8 cellular contexts compared by ENCODE assay signal in genomic region chr2:172461591-172462392, GRCh38. TPM values are rescaled to one million over a fixed set of nuclear protein-coding genes. Genes with fewer than 3 reads are reported as not detected.
DNase-seq lines count a peak whose midpoint lies in the region; ATAC-seq and TF ChIP-seq lines count a peak whose summit lies in the region.

No MANE protein-coding gene starts in this region.

- H3K4me1 Mint-ChIP-seq in T-helper 17 cell = peaks cover 78% of the 10 kb centered on the region

- DNase-seq in DMS79 treated with DMSO at 0.1 percent for 48 hours (lab: John Stamatoyannopoulos, UW) (peak; percentile 36), DMS79 (lab: John Stamatoyannopoulos, UW) (no peak), MV-4-11 (lab: John Stamatoyannopoulos, UW) (peak; percentile 20), T-helper 17 cell (peak; percentile 67 to 70 (median 67)), adrenal gland (peak; percentile 23 to 75 (median 52)), iPS DF 6.9 (ENCODE audit: low read depth, low spot score) (peak; percentile 58)
- DNase-seq in stimulated activated CD4-positive, alpha-beta T cell treated with anti-CD3 and anti-CD28 coated beads, Interleukin-12 subunit alpha, Interleukin-12 subunit beta, amount 100 ng/mL, for 48 hours (ENCODE audit: low read depth in 2 of 3, low spot score in 1 of 3) = peak; percentile 44 to 72 (median 68)

- ATAC-seq in T-helper 17 cell (peak; percentile 65), GM18858 (IDR thresholded peaks at IDR 0.05; ENCODE audit: unreplicated experiment) (no peak)

- peak; percentile 53 to 80 (median 77) for TF ChIP-seq CTCF in adrenal gland (IDR thresholded peaks at IDR 0.05)

- TF ChIP-seq POLR2A in adrenal gland (IDR thresholded peaks at IDR 0.05) = no peak

- peaks cover 0 to 35% of the 10 kb centered on the region in 2 donors for H3K4me1 ChIP-seq in adrenal gland (replicated peaks in 1 of 2)
- no peaks in the 10 kb centered on the region for H3K4me1 ChIP-seq in iPS DF 6.9 (ENCODE audit: control insufficient read depth, insufficient read depth, low read length)

- peak overlapping the region; percentile 96 for H3K4me3 Mint-ChIP-seq in T-helper 17 cell

- H3K27me3 ChIP-seq in adrenal gland = no peaks in the 10 kb centered on the region
- no peaks in the 10 kb centered on the region for H3K27me3 ChIP-seq in iPS DF 6.9 (ENCODE audit: control insufficient read depth, insufficient read depth, low read length)

- intact Hi-C loops in adrenal gland (cut with DNase I) = loop anchor here (2.0 to 5.0 kb wide), 2 partner anchors 287 to 289 kb away; no protein-coding TSS in a partner anchor

- no peaks in the 10 kb centered on the region for H3K36me3 ChIP-seq in adrenal gland (replicated peaks in 1 of 2)
- H3K36me3 ChIP-seq in iPS DF 6.9 (ENCODE audit: control insufficient read depth, insufficient read depth, low read length) = no peaks in the 10 kb centered on the region

- no peak overlapping the region for H3K4me3 ChIP-seq in adrenal gland
- no peak overlapping the region for H3K4me3 ChIP-seq in iPS DF 6.9 (ENCODE audit: low read length)

- H3K27ac ChIP-seq in adrenal gland (peak overlapping the region in 1 of 5 donors; percentile 17), iPS DF 6.9 (ENCODE audit: low read length) (no peak overlapping the region)

- H3K27me3 Mint-ChIP-seq in T-helper 17 cell = no peaks in the 10 kb centered on the region

- peak overlapping the region; percentile 94 for H3K27ac Mint-ChIP-seq in T-helper 17 cell

- H3K36me3 Mint-ChIP-seq in T-helper 17 cell (ENCODE audit: low read depth) = peaks cover 3% of the 10 kb centered on the region

- 15 to 41% (median 22%) methylated on average over 7 to 12 of the region's 12 CpGs for WGBS in adrenal gland, 4 donors
- no CpG with 5 or more reads among the region's 12 CpGs for WGBS in iPS DF 6.9 (ENCODE audit: insufficient coverage, insufficient read length)

- H3K9me3 ChIP-seq in T-helper 17 cell (ENCODE audit: control insufficient read depth, low read length, poor library complexity, severe bottlenecking) = no peaks in the 10 kb centered on the region
- no peaks in the 10 kb centered on the region for H3K9me3 ChIP-seq in adrenal gland (replicated peaks in 1 of 3)
- no peaks in the 10 kb centered on the region for H3K9me3 ChIP-seq in iPS DF 6.9 (ENCODE audit: control insufficient read depth, insufficient read depth, low read length)

RNA-seq across cellular contexts. Expression of gene ITGA6, which starts 34.4 kb away (rescaled TPM):
- total RNA-seq in T-helper 17 cell (10 to 100 TPM; 61.7 to 79.5 TPM), adrenal gland (10 to 100 TPM in 5 of 8 donors, 1 to 10 TPM in 3; 7.4 to 20.3 (median 11.4) TPM)
- 10 to 100 TPM in 1 of 3 donors, 1 to 10 TPM in 2; 5.1 to 13.8 (median 5.7) TPM for polyA plus RNA-seq in adrenal gland
